8 cellular contexts compared by ENCODE assay signal in the genomic region with DNA sequence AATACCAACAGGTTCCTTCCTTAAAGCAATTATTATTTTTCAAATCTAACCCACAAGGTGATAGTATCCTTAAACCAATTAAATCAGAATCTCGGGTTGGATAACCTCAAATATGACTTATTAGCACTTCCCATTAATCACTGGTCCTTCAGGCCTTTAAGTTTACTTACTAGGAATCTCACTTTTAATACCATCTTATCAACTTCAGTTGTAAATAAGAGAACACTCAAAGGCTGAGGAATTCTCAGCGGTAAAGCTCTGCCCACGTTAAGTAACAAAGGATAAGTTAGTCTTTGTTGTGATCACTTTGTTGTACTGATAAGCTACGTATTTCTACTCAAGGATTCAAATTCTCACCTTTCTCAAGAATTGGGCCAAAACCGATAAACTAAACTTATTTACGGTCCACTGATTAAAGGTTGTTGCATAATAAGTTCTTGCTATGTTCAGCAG.
DNase-seq lines count a peak whose midpoint lies in the region; ATAC-seq and TF ChIP-seq lines count a peak whose summit lies in the region.

No MANE protein-coding gene starts in this region.

- TF ChIP-seq POLR2A in suprapubic skin (IDR thresholded peaks at IDR 0.05), result no peak

- peak overlapping the region; percentile 98 for H3K27ac Mint-ChIP-seq in T-helper 2 cell treated with Interferon-gamma antibody and Interleukin-4, amounts not matched to agents 5 μg/mL and 100 μg/mL, for 36 hours
- peak overlapping the region; percentile 98 for H3K27ac Mint-ChIP-seq in activated CD8-positive, alpha-beta T cell treated with anti-CD3 and anti-CD28 coated beads for 36 hours

- WGBS in suprapubic skin, result 51% methylated on average over 6 of the region's 6 CpGs

- H3K9me3 Mint-ChIP-seq in T-helper 2 cell treated with Interferon-gamma antibody and Interleukin-4, amounts not matched to agents 5 μg/mL and 100 μg/mL, for 36 hours, result no peaks in the 10 kb centered on the region
- H3K9me3 Mint-ChIP-seq in activated CD8-positive, alpha-beta T cell treated with anti-CD3 and anti-CD28 coated beads for 36 hours, result no peaks in the 10 kb centered on the region

- CTCF ChIA-PET in activated CD8-positive, alpha-beta T cell treated with anti-CD3 and anti-CD28 coated beads for 36 hours (lab: Charles Lee), result interaction anchor here (1.5 kb wide), 1 partner anchor 65 kb away, joined by 6 read pairs; no protein-coding TSS in a partner anchor

- ATAC-seq in activated CD8-positive, alpha-beta T cell treated with anti-CD3 and anti-CD28 coated beads for 36 hours, result no peak
- ATAC-seq in omental fat pad (ENCODE audit: low FRiP score), result no peak

- DNase-seq in T-helper 2 cell treated with Interferon-gamma antibody and Interleukin-4, amounts not matched to agents 5 μg/mL and 100 μg/mL, for 36 hours (ENCODE audit: low spot score), result no peak
- DNase-seq in T-helper 2 cell (no peak), suprapubic skin (ENCODE audit: low spot score in 2 of 2) (no peak), occipital lobe (lab: John Stamatoyannopoulos, UW) (no peak), omental fat pad (ENCODE audit: low spot score) (no peak)
- no peak for DNase-seq in activated CD8-positive, alpha-beta T cell treated with anti-CD3 and anti-CD28 coated beads for 36 hours
- no peak for DNase-seq in stimulated activated CD4-positive, alpha-beta T cell treated with anti-CD3 and anti-CD28 coated beads, Interleukin-4, amount 100 ng/mL, for 4 hours

- TF ChIP-seq CTCF in activated CD8-positive, alpha-beta T cell treated with anti-CD3 and anti-CD28 coated beads for 36 hours (IDR thresholded peaks at IDR 0.05), result no peak
- TF ChIP-seq CTCF in suprapubic skin (IDR thresholded peaks at IDR 0.05), result no peak
- TF ChIP-seq CTCF in omental fat pad (IDR thresholded peaks at IDR 0.05), result no peak

- peaks cover 4% of the 10 kb centered on the region; the same call in 1 of the 2 replicates for H3K4me1 ChIP-seq in iPS-20b (ENCODE audit: insufficient read depth, low read length)
- H3K4me1 ChIP-seq in suprapubic skin, result peaks cover 12% of the 10 kb centered on the region

- H3K27me3 Mint-ChIP-seq in T-helper 2 cell treated with Interferon-gamma antibody and Interleukin-4, amounts not matched to agents 5 μg/mL and 100 μg/mL, for 36 hours (ENCODE audit: low read depth), result no peaks in the 10 kb centered on the region
- no peaks in the 10 kb centered on the region for H3K27me3 Mint-ChIP-seq in activated CD8-positive, alpha-beta T cell treated with anti-CD3 and anti-CD28 coated beads for 36 hours

- H3K27ac ChIP-seq in iPS-20b (ENCODE audit: low read length) (peak overlapping the region; percentile 41), suprapubic skin (peak overlapping the region; percentile 82)

- no peaks in the 10 kb centered on the region for H3K27me3 ChIP-seq in iPS-20b (ENCODE audit: insufficient read depth, low read length)
- H3K27me3 ChIP-seq in suprapubic skin, result peaks cover 6% of the 10 kb centered on the region

- POLR2A ChIA-PET in activated CD8-positive, alpha-beta T cell treated with anti-CD3 and anti-CD28 coated beads for 36 hours (lab: Charles Lee), result interaction anchor here (0.7 to 11.9 kb wide), 16 partner anchors 8 to 1799 kb away, joined by 3 to 1105 read pairs (median 7); a partner anchor contains a TSS

- H3K4me3 ChIP-seq in iPS-20b (ENCODE audit: low read length), result peak overlapping the region; percentile 79
- H3K4me3 ChIP-seq in suprapubic skin, result peak overlapping the region; percentile 51

- peaks cover 39% of the 10 kb centered on the region for H3K4me1 Mint-ChIP-seq in T-helper 2 cell treated with Interferon-gamma antibody and Interleukin-4, amounts not matched to agents 5 μg/mL and 100 μg/mL, for 36 hours (ENCODE audit: low read depth)
- peaks cover 31% of the 10 kb centered on the region for H3K4me1 Mint-ChIP-seq in activated CD8-positive, alpha-beta T cell treated with anti-CD3 and anti-CD28 coated beads for 36 hours (ENCODE audit: low read depth)

- peaks cover 12% of the 10 kb centered on the region for H3K36me3 Mint-ChIP-seq in T-helper 2 cell treated with Interferon-gamma antibody and Interleukin-4, amounts not matched to agents 5 μg/mL and 100 μg/mL, for 36 hours (ENCODE audit: low read depth)
- H3K36me3 Mint-ChIP-seq in activated CD8-positive, alpha-beta T cell treated with anti-CD3 and anti-CD28 coated beads for 36 hours (ENCODE audit: low read depth), result peaks cover 5% of the 10 kb centered on the region

- TF ChIP-seq EP300 in suprapubic skin (IDR thresholded peaks at IDR 0.05), result no peak

- intact Hi-C loops in activated CD8-positive, alpha-beta T cell treated with anti-CD3 and anti-CD28 coated beads for 36 hours (cut with micrococcal nuclease), result no loop called here

- H3K4me3 Mint-ChIP-seq in T-helper 2 cell treated with Interferon-gamma antibody and Interleukin-4, amounts not matched to agents 5 μg/mL and 100 μg/mL, for 36 hours, result peak overlapping the region; percentile 91
- peak overlapping the region; percentile 88 for H3K4me3 Mint-ChIP-seq in activated CD8-positive, alpha-beta T cell treated with anti-CD3 and anti-CD28 coated beads for 36 hours

- 0 out of 2 replicates have a peak, but pooled peaks cover 5% of the 10 kb centered on the region for H3K9me3 ChIP-seq in iPS-20b (ENCODE audit: insufficient read depth, low read depth, low read length)
- H3K9me3 ChIP-seq in suprapubic skin, result no peaks in the 10 kb centered on the region

- H3K9ac ChIP-seq in iPS-20b (ENCODE audit: low read depth, low read length), result peak overlapping the region; percentile 93

- H3K36me3 ChIP-seq in iPS-20b (ENCODE audit: insufficient read depth, low read depth, low read length) (peaks cover 4% of the 10 kb centered on the region; the same call in 1 of the 2 replicates), suprapubic skin (no peaks in the 10 kb centered on the region)
